19 cellular contexts compared by ENCODE assay signal in the genomic region with DNA sequence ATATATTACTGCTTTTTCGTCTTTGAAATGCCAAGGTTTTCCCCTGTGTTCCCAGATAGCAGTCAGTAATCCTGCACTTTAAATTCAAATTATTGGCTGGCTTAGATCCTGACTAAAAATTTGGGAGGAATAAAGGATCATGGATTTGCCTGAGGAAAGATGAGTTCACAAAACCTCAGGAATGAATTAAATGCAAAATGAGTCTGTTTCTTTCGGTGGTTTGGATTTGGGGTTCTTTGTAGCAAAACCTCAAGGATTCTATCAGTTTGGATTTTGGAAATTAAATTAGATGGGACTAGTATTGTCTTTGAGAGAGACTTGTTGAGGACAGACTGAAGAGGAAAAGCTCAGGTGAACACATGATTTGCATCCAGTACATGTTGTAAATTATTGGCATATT. TPM values are rescaled to one million over a fixed set of nuclear protein-coding genes. Genes with fewer than 3 reads are reported as not detected.
DNase-seq lines count a peak whose midpoint lies in the region; FAIRE-seq and TF ChIP-seq lines count a peak whose summit lies in the region.
"Had no signal": no experiment of that assay in that cellular context is flagged by ENCODE, and none has a peak within 500 bp of the region (broad histone marks: within the 10 kb centered on the region; RNA-seq: fewer than 3 reads in every experiment).

No MANE protein-coding gene starts in this region.

- peak overlapping the region; percentile 30 for H3K27ac ChIP-seq in smooth muscle cell (ENCODE audit: low read depth)

- DNase-seq in GM12891 (ENCODE audit: insufficient read length, low spot score) (no peak), RPMI7951 (ENCODE audit: low read depth) (peak; percentile 68), fibroblast of peridontal ligament (ENCODE audit: extremely low read depth) (peak; percentile 37), smooth muscle cell (lab: John Stamatoyannopoulos, UW; ENCODE audit: unreplicated experiment) (no peak), NCI-H69 (lab: John Stamatoyannopoulos, UW) (no peak)
- no peak for DNase-seq in stimulated activated CD8-positive, alpha-beta memory T cell treated with anti-CD3 and anti-CD28 coated beads, Interleukin-4, amount 100 ng/mL, for 48 hours
- no peak for DNase-seq in stimulated activated naive CD4-positive, alpha-beta T cell treated with Interleukin-2 at 50 U/mL for 16 hours (lab: John Stamatoyannopoulos, UW)
- DNase-seq: ACHN; CD4-positive, alpha-beta memory T cell; DMS79 treated with DMSO at 0.1 percent for 48 hours; GDM1; KG1; MG63; NCI-H1092 treated with DMSO at 0.1 percent for 48 hours; NCI-H1694 treated with DMSO at 0.1 percent for 48 hours; NCI-H345; PC-3; Right ventricle myocardium superior had no signal

- 54% methylated on average over 2 of the region's 2 CpGs for WGBS in smooth muscle cell (ENCODE audit: low lambda C conversion rate)

- TF ChIP-seq POLR2A in GM12891 (IDR thresholded peaks at IDR 0.05; ENCODE audit: low read depth, low read length) = no peak

- H3K9ac ChIP-seq in smooth muscle cell (ENCODE audit: low read depth) = no peak overlapping the region

- peaks cover 11% of the 10 kb centered on the region for H3F3A ChIP-seq in smooth muscle cell (ENCODE audit: low read depth)

- H3K36me3 ChIP-seq in smooth muscle cell (ENCODE audit: low read depth) = no peaks in the 10 kb centered on the region
- H3K36me3 ChIP-seq: MG63 had no signal

- no peak for TF ChIP-seq CTCF in smooth muscle cell (IDR thresholded peaks at IDR 0.05; ENCODE audit: borderline replicate concordance, insufficient read depth, poor library complexity, severe bottlenecking)

- H3K4me3 ChIP-seq in smooth muscle cell = no peak overlapping the region
- H3K4me3 ChIP-seq: MG63 had no signal

- no peaks in the 10 kb centered on the region for H3K9me3 ChIP-seq in smooth muscle cell (replicated peaks; ENCODE audit: low read depth)
- H3K9me3 ChIP-seq: MG63 had no signal

- FAIRE-seq in GM12891 (lab: Jason Lieb, UNC) = peak; percentile 13
- FAIRE-seq: GM19239 had no signal

- peak overlapping the region; percentile 7 for H3K4me2 ChIP-seq in smooth muscle cell

- H3K79me2 ChIP-seq in smooth muscle cell (ENCODE audit: low read depth) = peaks cover 89% of the 10 kb centered on the region

- H3K4me1 ChIP-seq in smooth muscle cell (ENCODE audit: low read depth) = peaks cover 33% of the 10 kb centered on the region

- H3K27me3 ChIP-seq in smooth muscle cell (ENCODE audit: low read depth) = no peaks in the 10 kb centered on the region
- H3K27me3 ChIP-seq: MG63 had no signal

- H4K20me1 ChIP-seq in smooth muscle cell (ENCODE audit: low read depth) = peaks cover 83% of the 10 kb centered on the region

- H2AFZ ChIP-seq in smooth muscle cell (ENCODE audit: low read depth) = no peak overlapping the region

TF ChIP-seq in GM12891, 5 proteins besides CTCF, POLR2A, EP300 and RAD21:
- TF ChIP-seq PAX5 (IDR thresholded peaks at IDR 0.05; ENCODE audit: insufficient read depth, low read length, severe bottlenecking) (no peak), SPI1 (IDR thresholded peaks at IDR 0.05; ENCODE audit: low read depth, low read length) (no peak), POU2F2 (IDR thresholded peaks at IDR 0.05; ENCODE audit: low read depth, low read length) (no peak), TAF1 (IDR thresholded peaks at IDR 0.05; ENCODE audit: low read depth, low read length) (no peak), POLR2AphosphoS5 (IDR thresholded peaks at IDR 0.05; ENCODE audit: low read depth, low read length) (no peak)

RNA-seq across cellular contexts. Expression of a gene that starts 36.1 kb away (rescaled TPM):
- 12.5 TPM for polyA plus RNA-seq in GM12891 (2012; ENCODE audit: low read depth, missing spikeins)
- 52.0 and 58.0 TPM in 2 replicates for total RNA-seq in RPMI7951 (2014; rRNA removed; shearing (Covaris generic))
- 150 and 156 TPM in 2 replicates for total RNA-seq in smooth muscle cell
- 45.7 and 79.1 TPM in 2 replicates for polyA plus RNA-seq in smooth muscle cell

Comparison
In these comparisons a context has a peak if more than half of its experiments do, and no peak if none do; other contexts are left out.
1. DNase-seq: peak in RPMI7951 (single experiment) and fibroblast of peridontal ligament (single experiment); none in GM12891 (single experiment), smooth muscle cell (single experiment), stimulated activated CD8-positive, alpha-beta memory T cell treated with anti-CD3 and anti-CD28 coated beads, Interleukin-4, amount 100 ng/mL, for 48 hours (single experiment), NCI-H69 (single experiment) and stimulated activated naive CD4-positive, alpha-beta T cell treated with Interleukin-2 at 50 U/mL for 16 hours (single experiment).